In the genomic region with DNA sequence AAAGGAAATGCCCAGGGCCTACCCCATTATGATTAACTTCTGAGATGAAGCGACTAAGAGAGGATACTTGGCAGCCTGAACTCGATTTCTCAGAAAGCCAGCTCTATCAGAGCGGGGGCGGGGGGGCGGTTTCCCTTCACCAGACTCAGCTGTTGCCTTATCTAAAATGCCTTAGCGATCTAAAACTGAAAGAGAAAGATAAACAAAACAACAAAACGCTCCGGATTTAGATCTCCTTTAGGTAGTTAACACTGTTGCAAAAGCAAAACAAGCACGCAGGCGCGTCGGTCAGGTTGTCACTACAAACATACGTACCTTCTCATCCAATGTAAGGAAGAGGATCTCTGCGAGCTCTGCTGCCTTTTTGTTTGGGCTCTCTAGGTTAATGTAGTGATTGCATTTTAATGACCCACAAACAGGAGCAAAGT, we compare ENCODE assay signal across 8 cellular contexts. TPM values are rescaled to one million over a fixed set of nuclear protein-coding genes. Genes with fewer than 3 reads are reported as not detected.
DNase-seq lines count a peak whose midpoint lies in the region; ATAC-seq and TF ChIP-seq lines count a peak whose summit lies in the region.

No MANE protein-coding gene starts in this region.

- H3K9me3 ChIP-seq in CD4-positive, alpha-beta T cell (ENCODE audit: control insufficient read depth, low read length), result no peaks in the 10 kb centered on the region
- H3K9me3 ChIP-seq in BE2C, result no peaks in the 10 kb centered on the region; the same call in 1 of the 2 replicates

- H3K27me3 ChIP-seq in CD4-positive, alpha-beta T cell (ENCODE audit: control insufficient read depth, insufficient read depth, low read length), result peaks cover 59% of the 10 kb centered on the region
- peaks cover 91% of the 10 kb centered on the region for H3K27me3 ChIP-seq in BE2C

- POLR2A ChIA-PET in CD4-positive, alpha-beta T cell (lab: Charles Lee), result no interaction called here

- no peak for DNase-seq in CD4-positive, alpha-beta T cell
- DNase-seq in HPDE6-E6E7 (ENCODE audit: extremely low spot score) (peak; percentile 31), germinal center (ENCODE audit: low spot score) (peak; percentile 20), omental fat pad (ENCODE audit: low spot score) (peak; percentile 50), NCI-H2107 (lab: John Stamatoyannopoulos, UW) (no peak), BE2C (no peak)
- peak; percentile 59 to 64 for DNase-seq in activated T-cell treated with anti-CD3 and anti-CD28 coated beads, Interleukin-2, amount 50 U/mL, for 48 hours

- H3K27ac ChIP-seq in CD4-positive, alpha-beta T cell (ENCODE audit: low read depth, low read length), result no peak overlapping the region

- intact Hi-C loops in CD4-positive, alpha-beta T cell (cut with DNase I, micrococcal nuclease), result no loop called here

- no peaks in the 10 kb centered on the region for H3K4me1 ChIP-seq in BE2C

- H3K4me3 ChIP-seq in BE2C (ENCODE audit: low read depth, low read length), result no peak overlapping the region

- H3K27me3 Mint-ChIP-seq in CD4-positive, alpha-beta T cell, result peaks cover 75% of the 10 kb centered on the region

- H3K9me3 Mint-ChIP-seq in CD4-positive, alpha-beta T cell, result peaks cover 3% of the 10 kb centered on the region

- no peak for TF ChIP-seq CTCF in CD4-positive, alpha-beta T cell (IDR thresholded peaks at IDR 0.05)
- TF ChIP-seq CTCF in omental fat pad (IDR thresholded peaks at IDR 0.05), result no peak
- no peak for TF ChIP-seq CTCF in BE2C (IDR thresholded peaks at IDR 0.05; ENCODE audit: low read depth, low read length)

- no peak overlapping the region for H3K27ac Mint-ChIP-seq in CD4-positive, alpha-beta T cell

- H3K4me3 Mint-ChIP-seq in CD4-positive, alpha-beta T cell, result peak overlapping the region; percentile 54

- peaks cover 8% of the 10 kb centered on the region for H3K4me1 Mint-ChIP-seq in CD4-positive, alpha-beta T cell (ENCODE audit: low read depth)

- CTCF ChIA-PET in CD4-positive, alpha-beta T cell (lab: Charles Lee), result no interaction called here

- H3K36me3 ChIP-seq in BE2C, result no peaks in the 10 kb centered on the region

- H3K36me3 Mint-ChIP-seq in CD4-positive, alpha-beta T cell (ENCODE audit: low read depth), result no peaks in the 10 kb centered on the region

- ATAC-seq in CD4-positive, alpha-beta T cell (ENCODE audit: poor library complexity), result no peak
- ATAC-seq in GM19395 (IDR thresholded peaks at IDR 0.05; ENCODE audit: unreplicated experiment), result peak; percentile 51
- peak; percentile 50 for ATAC-seq in omental fat pad (ENCODE audit: low FRiP score)

RNA-seq across cellular contexts. Expression of a gene that starts 1.1 kb away (rescaled TPM):
- under 1 TPM in 1 of 2 experiments, not detected in 1; 0.08 TPM for total RNA-seq in CD4-positive, alpha-beta T cell
- total RNA-seq in omental fat pad, result 10 to 100 TPM; 17.8 to 64.3 (median 22.0) TPM
- 0.15 TPM for polyA plus RNA-seq in BE2C (2012; ENCODE audit: insufficient read depth, insufficient read length, low read depth)

Comparison
In these comparisons a context has a peak if more than half of its experiments do, and no peak if none do; other contexts are left out.
1. DNase-seq: peak in HPDE6-E6E7 (single experiment), activated T-cell treated with anti-CD3 and anti-CD28 coated beads, Interleukin-2, amount 50 U/mL, for 48 hours (2 of 2), germinal center (single experiment) and omental fat pad (single experiment); none in CD4-positive, alpha-beta T cell (0 of 10), NCI-H2107 (single experiment) and BE2C (single experiment).
2. RNA of a gene that starts 1.1 kb away (total RNA-seq): 17.8 to 64.3 TPM in omental fat pad; 0.08 TPM in CD4-positive, alpha-beta T cell; every median in the first group is over 10 times any median in the second.